Comparison of ENCODE assay signal across 1 cellular context in the genomic region with DNA sequence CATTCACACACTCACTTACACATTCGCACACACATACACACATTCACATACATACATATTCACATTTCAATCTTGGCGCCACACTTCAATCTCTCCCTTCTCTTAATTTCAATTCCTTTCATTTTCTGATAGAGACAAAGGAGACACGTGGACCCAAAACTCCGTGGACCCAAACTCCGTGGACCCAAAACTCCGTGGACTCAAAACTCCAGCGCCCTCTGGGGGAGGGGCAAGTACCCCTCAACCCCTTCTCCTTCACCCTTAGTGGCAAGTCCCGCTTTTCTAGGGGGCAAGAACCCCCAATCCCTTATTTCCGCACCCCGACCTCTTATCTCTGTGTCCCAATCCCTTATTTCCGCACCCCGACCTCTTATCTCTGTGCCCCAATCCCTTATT.
TF ChIP-seq lines count a peak whose summit lies in the region.

No MANE protein-coding gene starts in this region.

TF ChIP-seq in GM12878, 131 proteins besides CTCF, POLR2A, EP300 and RAD21:
- TF ChIP-seq NBN (IDR thresholded peaks at IDR 0.05) (peak; percentile 12; the same call in 1 of the 2 replicates), BCL3 (IDR thresholded peaks at IDR 0.05; ENCODE audit: borderline replicate concordance, insufficient read depth, low read depth, low read length, poor library complexity, severe bottlenecking) (peak; percentile 11)
